ENCODE assay signal across 8 cellular contexts in genomic region chr11:12862761-12863469, GRCh38.
DNase-seq lines count a peak whose midpoint lies in the region; ATAC-seq and TF ChIP-seq lines count a peak whose summit lies in the region.

No MANE protein-coding gene starts in this region.

- no peaks in the 10 kb centered on the region for H3K9me2 ChIP-seq in SK-N-SH

- H3F3A ChIP-seq in SK-N-SH (replicated peaks; ENCODE audit: insufficient read depth): peaks cover 23% of the 10 kb centered on the region

- peak overlapping the region; percentile 88 to 93 for H3K27ac ChIP-seq in SK-N-SH (ENCODE audit: low read depth in 2 of 2, low read length in 1 of 2)
- H3K27ac ChIP-seq in heart right ventricle: peak overlapping the region in 6 of 10 donors; percentile 11 to 54 (median 38)

- H3K36me3 ChIP-seq in SK-N-SH (replicated peaks in 1 of 2; ENCODE audit: control insufficient read depth in 1 of 2, insufficient read depth in 2 of 2, low read length in 1 of 2) (peaks cover 19 to 24% of the 10 kb centered on the region in 2 experiments), heart right ventricle (no peaks in the 10 kb centered on the region)

- TF ChIP-seq EP300 in SK-N-SH (IDR thresholded peaks at IDR 0.05; ENCODE audit: borderline replicate concordance in 1 of 2, low read depth in 1 of 2, low read length in 1 of 2): peak in 1 of 2 experiments; percentile 12; a peak in 2 of 4 replicates

- H3K79me2 ChIP-seq in SK-N-SH (ENCODE audit: insufficient read depth): peaks cover 94% of the 10 kb centered on the region

- H3K4me1 ChIP-seq in SK-N-SH (ENCODE audit: control insufficient read depth in 1 of 2, insufficient read depth in 2 of 2, low read depth in 1 of 2, low read length in 1 of 2): peaks cover 27 to 50% of the 10 kb centered on the region in 2 experiments
- peaks cover 3 to 56% (median 28%) of the 10 kb centered on the region in 9 donors for H3K4me1 ChIP-seq in heart right ventricle

- H4K20me1 ChIP-seq in SK-N-SH (ENCODE audit: insufficient read depth): peaks cover 30% of the 10 kb centered on the region

- CTCF ChIA-PET in SK-N-SH (lab: Yijun Ruan, JAX): interaction anchor here (1.0 kb wide), 1 partner anchor 13 kb away, joined by 4 read pairs; no protein-coding TSS in a partner anchor

- H3K4me3 ChIP-seq in SK-N-SH (ENCODE audit: low read depth in 2 of 2, low read length in 1 of 2): no peak overlapping the region; a peak in 1 of 4 replicates
- peak overlapping the region in 5 of 10 donors; percentile 1 to 16 (median 11) for H3K4me3 ChIP-seq in heart right ventricle

- ATAC-seq in heart right ventricle (peak in 7 of 8 donors; percentile 35 to 69 (median 50)), HG03460 (IDR thresholded peaks at IDR 0.05; ENCODE audit: unreplicated experiment) (no peak)

- POLR2A ChIA-PET in SK-N-SH (lab: Yijun Ruan, JAX): interaction anchor here (0.6 to 1.5 kb wide), 2 partner anchors 15 to 17 kb away, joined by 3 to 4 read pairs; no protein-coding TSS in a partner anchor

- H2AFZ ChIP-seq in SK-N-SH (ENCODE audit: low read depth): no peak overlapping the region

- TF ChIP-seq RAD21 in SK-N-SH (IDR thresholded peaks at IDR 0.05; ENCODE audit: low read length): no peak

- H3K27me3 ChIP-seq in SK-N-SH (ENCODE audit: insufficient read depth): no peaks in the 10 kb centered on the region
- H3K27me3 ChIP-seq in heart right ventricle: peaks cover 0 to 14% (median 0%) of the 10 kb centered on the region in 7 donors

- TF ChIP-seq CTCF in SK-N-SH (IDR thresholded peaks at IDR 0.05) (no peak), heart right ventricle (IDR thresholded peaks at IDR 0.05) (no peak)

- H3K9me3 ChIP-seq in SK-N-SH (no peaks in the 10 kb centered on the region), heart right ventricle (no peaks in the 10 kb centered on the region)

- H3K4me2 ChIP-seq in SK-N-SH: peak overlapping the region; percentile 36; the same call in 1 of the 2 replicates

- intact Hi-C loops in heart right ventricle (cut with DNase I): no loop called here

- peak overlapping the region; percentile 32; the same call in 1 of the 2 replicates for H3K9ac ChIP-seq in SK-N-SH

- WGBS in SK-N-SH (ENCODE audit: low lambda C conversion rate): 25% methylated on average over 11 of the region's 11 CpGs
- WGBS in heart right ventricle, 2 donors: 27 to 38% methylated on average over 11 of the region's 11 CpGs

- peak; percentile 87 for DNase-seq in ELF-1 (ENCODE audit: low read depth, low spot score)
- peak; percentile 58 for DNase-seq in SK-N-SH
- DNase-seq in heart right ventricle: peak; percentile 28 to 58
- peak; percentile 34 for DNase-seq in pons (ENCODE audit: low spot score)
- DNase-seq in NCI-H774 (lab: John Stamatoyannopoulos, UW): no peak
- no peak for DNase-seq in NK-92 treated with Interleukin-12 subunit alpha and Interleukin-12 subunit beta, amount 100 ng/mL, for 24 hours (lab: John Stamatoyannopoulos, UW)
- DNase-seq in activated naive CD4-positive, alpha-beta T cell treated with Interleukin-2 at 50 U/mL for 16 hours: no peak

TF ChIP-seq in SK-N-SH, 30 proteins besides CTCF, POLR2A, EP300 and RAD21 (continues in another document):
- no peak for TF ChIP-seq FOXM1 (IDR thresholded peaks at IDR 0.05; ENCODE audit: low read depth)
- TF ChIP-seq NRF1 (IDR thresholded peaks at IDR 0.05; ENCODE audit: low read depth, low read length): no peak
- TF ChIP-seq JUND (IDR thresholded peaks at IDR 0.05): peak; percentile 69
- TF ChIP-seq REST (IDR thresholded peaks at IDR 0.05; ENCODE audit: low read depth, low read length): no peak
- no peak for TF ChIP-seq RFX5 (IDR thresholded peaks at IDR 0.05; ENCODE audit: low read length)
- 0 out of 2 replicates have a peak, but pooled peaks have one; percentile 25 for TF ChIP-seq RXRA (IDR thresholded peaks at IDR 0.05; ENCODE audit: borderline replicate concordance, low read depth)
- TF ChIP-seq GABPA (IDR thresholded peaks at IDR 0.05; ENCODE audit: low read depth): no peak
- TF ChIP-seq NFIC (IDR thresholded peaks at IDR 0.05; ENCODE audit: borderline replicate concordance): peak; percentile 91
- no peak for TF ChIP-seq MEF2A (IDR thresholded peaks at IDR 0.05; ENCODE audit: borderline replicate concordance, low read depth)
- peak; percentile 59; the same call in 1 of the 2 replicates for TF ChIP-seq TEAD4 (IDR thresholded peaks at IDR 0.05; ENCODE audit: borderline replicate concordance, insufficient read depth)
- TF ChIP-seq RCOR1 (IDR thresholded peaks at IDR 0.05; ENCODE audit: low read length): no peak
- TF ChIP-seq EZH2phosphoT487 (IDR thresholded peaks at IDR 0.05; ENCODE audit: borderline replicate concordance, low read depth): no peak
- TF ChIP-seq SIN3A (IDR thresholded peaks at IDR 0.05; ENCODE audit: borderline replicate concordance, low read depth, low read length): 0 out of 2 replicates have a peak, but pooled peaks have one; percentile 31
- no peak for TF ChIP-seq YY1 (IDR thresholded peaks at IDR 0.05; ENCODE audit: low read depth)
- peak; percentile 61; the same call in 1 of the 2 replicates for TF ChIP-seq MAX (IDR thresholded peaks at IDR 0.05; ENCODE audit: low read depth)
- no peak; the same call in 1 of the 2 replicates for TF ChIP-seq POLR2AphosphoS5 (IDR thresholded peaks at IDR 0.05; ENCODE audit: low read depth, low read length)
- no peak for TF ChIP-seq IRF3 (IDR thresholded peaks at IDR 0.05; ENCODE audit: low read depth, low read length)
- TF ChIP-seq ZBTB33 (IDR thresholded peaks at IDR 0.05; ENCODE audit: borderline replicate concordance, low read depth): no peak
- no peak; the same call in 1 of the 2 replicates for TF ChIP-seq MXI1 (IDR thresholded peaks at IDR 0.05; ENCODE audit: low read depth, low read length)
- 0 out of 2 replicates have a peak, but pooled peaks have one; percentile 19 for TF ChIP-seq GATA2 (CRISPR knock-in tag; IDR thresholded peaks at IDR 0.05)
- no peak for TF ChIP-seq USF1 (IDR thresholded peaks at IDR 0.05; ENCODE audit: borderline replicate concordance, low read depth)
- TF ChIP-seq ELF1 (IDR thresholded peaks at IDR 0.05): no peak
- peak; percentile 61 for TF ChIP-seq TCF12 (IDR thresholded peaks at IDR 0.05)

Comparison
In these comparisons a context has a peak if more than half of its experiments do, and no peak if none do; other contexts are left out.
1. DNase-seq: peak in ELF-1 (single experiment), SK-N-SH (single experiment), heart right ventricle (2 of 2) and pons (single experiment); none in NCI-H774 (single experiment), NK-92 treated with Interleukin-12 subunit alpha and Interleukin-12 subunit beta, amount 100 ng/mL, for 24 hours (single experiment) and activated naive CD4-positive, alpha-beta T cell treated with Interleukin-2 at 50 U/mL for 16 hours (single experiment).